27 cellular contexts compared by ENCODE assay signal in the genomic region with DNA sequence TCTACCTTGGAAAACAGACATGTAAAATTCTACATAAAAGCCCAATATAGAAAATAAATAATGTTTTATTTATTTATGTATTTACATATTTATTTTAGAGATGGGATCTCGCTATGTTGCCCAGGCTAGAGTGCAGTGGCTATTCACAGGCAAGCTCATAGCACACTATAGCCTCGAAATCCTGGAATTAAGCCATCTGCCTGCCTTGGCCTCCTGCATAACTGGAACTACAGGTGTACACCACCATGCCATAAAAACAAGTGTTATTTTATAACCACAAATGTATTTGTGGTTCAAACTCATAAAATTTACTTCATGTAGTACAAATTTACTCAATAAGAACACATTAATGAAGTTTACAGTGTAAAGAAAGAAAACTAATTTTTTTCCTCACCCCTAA.
"Had no signal": no experiment of that assay in that cellular context is flagged by ENCODE, and none has a peak within 500 bp of the region (broad histone marks: within the 10 kb centered on the region; RNA-seq: fewer than 3 reads in every experiment).

No MANE protein-coding gene starts in this region.

- H3K36me3 Mint-ChIP-seq: mesothelial cell of epicardium; naive thymus-derived CD4-positive, alpha-beta T cell; neural progenitor cell; stimulated activated effector memory CD8-positive, alpha-beta T cell treated with anti-CD3 and anti-CD28 coated beads, Interleukin-12 subunit alpha, Interleukin-12 subunit beta, amount 100 ng/mL, for 72 hours had no signal

- H3K27me3 ChIP-seq: dorsolateral prefrontal cortex, esophagus muscularis mucosa, foreskin keratinocyte, gastroesophageal sphincter, heart left ventricle, hepatocyte, left lung, neural progenitor cell, tibial nerve, vagina had no signal

- H3K27me3 Mint-ChIP-seq: naive thymus-derived CD4-positive, alpha-beta T cell; progenitor cell of endocrine pancreas had no signal

- DNase-seq: cerebellar nuclear complex; dorsolateral prefrontal cortex; effector CD4-positive, alpha-beta T cell; heart left ventricle; kidney; left lung; naive thymus-derived CD4-positive, alpha-beta T cell; right cardiac atrium; stimulated activated CD4-positive, alpha-beta T cell treated with anti-CD3 and anti-CD28 coated beads, Interleukin-12 subunit alpha, Interleukin-12 subunit beta, amount 100 ng/mL, for 4 hours; stimulated activated CD4-positive, alpha-beta T cell treated with anti-CD3 and anti-CD28 coated beads, Interleukin-2, amount 100 ng/mL, for 24 hours; stimulated activated CD4-positive, alpha-beta T cell treated with anti-CD3 and anti-CD28 coated beads, Interleukin-4, amount 100 ng/mL, for 24 hours; stimulated activated naive CD4-positive, alpha-beta T cell treated with Interleukin-2 at 50 U/mL for 16 hours; substantia nigra had no signal

- H3K4me1 ChIP-seq: left lung, neural progenitor cell, parathyroid adenoma, vagina had no signal

- H3K36me3 ChIP-seq: esophagus muscularis mucosa, gastroesophageal sphincter, heart left ventricle, left lung, neural progenitor cell, thoracic aorta, tibial nerve, vagina had no signal

- FAIRE-seq: kidney, small intestine had no signal

- H3K9me3 Mint-ChIP-seq: mesothelial cell of epicardium; naive thymus-derived CD4-positive, alpha-beta T cell; nephron; neural progenitor cell; stimulated activated effector memory CD8-positive, alpha-beta T cell treated with anti-CD3 and anti-CD28 coated beads, Interleukin-12 subunit alpha, Interleukin-12 subunit beta, amount 100 ng/mL, for 72 hours had no signal

- H3K27ac Mint-ChIP-seq: nephron; neural progenitor cell; progenitor cell of endocrine pancreas; stimulated activated effector memory CD8-positive, alpha-beta T cell treated with anti-CD3 and anti-CD28 coated beads, Interleukin-12 subunit alpha, Interleukin-12 subunit beta, amount 100 ng/mL, for 72 hours had no signal

- H3K9ac ChIP-seq: neural progenitor cell, parathyroid adenoma had no signal

- H3K4me2 ChIP-seq: hepatocyte, neural progenitor cell had no signal

- H3K9me3 ChIP-seq: esophagus muscularis mucosa, gastroesophageal sphincter, heart left ventricle, left lung, thoracic aorta, tibial nerve, vagina had no signal

- H3K27ac ChIP-seq: dorsolateral prefrontal cortex, esophagus muscularis mucosa, foreskin keratinocyte, gastroesophageal sphincter, heart left ventricle, left lung, neural progenitor cell, thoracic aorta, tibial nerve, vagina had no signal

- ATAC-seq: gastroesophageal sphincter; heart left ventricle; left lung; naive thymus-derived CD4-positive, alpha-beta T cell; right cardiac atrium had no signal

- H2AFZ ChIP-seq: hepatocyte had no signal

- H3K4me3 ChIP-seq: dorsolateral prefrontal cortex, esophagus muscularis mucosa, gastroesophageal sphincter, heart left ventricle, hepatocyte, left lung, neural progenitor cell, thoracic aorta, tibial nerve, vagina had no signal

- H3K79me2 ChIP-seq: hepatocyte, parathyroid adenoma had no signal

- H3K4me3 Mint-ChIP-seq: mesothelial cell of epicardium; nephron; neural progenitor cell; stimulated activated effector memory CD8-positive, alpha-beta T cell treated with anti-CD3 and anti-CD28 coated beads, Interleukin-12 subunit alpha, Interleukin-12 subunit beta, amount 100 ng/mL, for 72 hours had no signal
